In the genomic region with DNA sequence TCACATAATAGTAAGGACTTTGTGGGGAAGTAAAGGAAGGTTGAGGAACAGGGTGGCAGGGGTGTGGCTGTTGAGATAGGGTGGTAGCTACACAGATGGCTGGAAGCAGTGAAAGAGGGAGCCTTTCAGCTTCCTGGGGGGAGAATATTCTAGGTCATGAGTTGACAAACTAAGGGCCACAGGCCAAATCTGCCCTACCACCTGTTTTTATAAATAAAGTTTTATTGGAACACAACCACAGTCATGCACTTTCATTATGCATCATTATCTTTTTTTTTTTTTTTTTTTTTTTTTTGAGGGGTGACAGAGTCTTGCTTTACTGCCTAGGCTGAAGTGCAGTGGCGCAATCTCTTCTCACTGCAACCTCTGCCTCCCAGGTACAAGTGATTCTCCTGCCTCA, we compare ENCODE assay signal across 11 cellular contexts.
"Had no signal": no experiment of that assay in that cellular context is flagged by ENCODE, and none has a peak within 500 bp of the region (broad histone marks: within the 10 kb centered on the region; RNA-seq: fewer than 3 reads in every experiment).

No MANE protein-coding gene starts in this region.

- ATAC-seq: GM23338, HCT116 had no signal

- FAIRE-seq: H1, H54 had no signal

- H3K9ac ChIP-seq: GM23248 had no signal

- H3K4me2 ChIP-seq: GM23338 had no signal

- H3K4me3 ChIP-seq: GM23248, GM23338, HAP-1 had no signal

- H3K36me3 ChIP-seq: HAP-1 had no signal

- H3K4me3 Mint-ChIP-seq: GM23338, H9, HFFc6 had no signal

- DNase-seq: GM23248, GOT3, H7, H9, HCEC 1CT, HFFc6 had no signal

- H3K4me1 ChIP-seq: HAP-1 had no signal

- H3K27ac Mint-ChIP-seq: GM23338, H9, HFFc6 had no signal

- H2AFZ ChIP-seq: GM23248, GM23338 had no signal

- H3K27ac ChIP-seq: GM23248 had no signal
